ENCODE assay signal across 8 cellular contexts in the genomic region with DNA sequence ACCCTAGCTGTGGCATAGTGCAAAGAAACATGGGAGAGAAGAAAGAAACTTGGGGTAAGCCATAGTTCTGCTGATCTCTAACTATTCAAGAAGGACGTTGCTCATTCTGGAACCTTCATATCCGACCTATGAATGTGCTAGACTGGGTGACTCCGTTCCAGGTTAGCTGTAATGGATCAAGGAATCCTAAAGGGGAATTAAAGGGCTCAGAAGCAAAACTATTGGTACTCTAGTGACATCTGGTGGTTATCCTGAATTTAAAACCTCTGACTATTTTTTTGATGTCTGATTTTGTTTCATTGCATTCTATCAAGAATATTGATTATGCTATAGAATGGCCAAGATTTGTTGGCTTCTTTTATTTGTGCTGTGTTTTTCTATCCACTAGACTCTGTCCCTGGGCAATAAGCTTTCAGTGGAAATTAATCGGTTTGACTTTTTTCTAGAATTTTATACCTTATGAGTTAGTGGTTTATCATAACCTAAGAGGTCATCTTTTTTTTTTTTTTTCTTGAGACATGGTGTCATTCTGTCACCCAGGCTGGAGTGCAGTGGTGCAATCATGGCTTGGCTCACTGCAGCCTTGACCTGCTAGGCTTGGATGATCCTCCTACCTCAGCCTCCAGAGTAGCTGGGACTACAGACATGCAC. TPM values are rescaled to one million over a fixed set of nuclear protein-coding genes. Genes with fewer than 3 reads are reported as not detected.
DNase-seq lines count a peak whose midpoint lies in the region; ATAC-seq and TF ChIP-seq lines count a peak whose summit lies in the region.

No MANE protein-coding gene starts in this region.

- TF ChIP-seq CTCF in dorsolateral prefrontal cortex (IDR thresholded peaks at IDR 0.05 in 54 of 56, conservative IDR thresholded peaks at IDR 0.05 in 2 of 56; ENCODE audit: low read depth in 1 of 56, partially characterized antibody in 56 of 56) = peak; percentile 55 to 89 (median 74)

- no peaks in the 10 kb centered on the region for H3K9me3 ChIP-seq in muscle layer of duodenum (ENCODE audit: control insufficient read depth in 1 of 2, low read length in 2 of 2)

- DNase-seq in Ammon's horn (ENCODE audit: low spot score) (peak; percentile 44), H7 (peak; percentile 51), NCI-H82 (lab: John Stamatoyannopoulos, UW) (peak; percentile 82), dorsolateral prefrontal cortex (no peak)

- H3K4me1 ChIP-seq in muscle layer of duodenum (ENCODE audit: control insufficient read depth in 1 of 2, insufficient read depth in 2 of 2, low read length in 2 of 2) = peaks cover 7 to 12% of the 10 kb centered on the region in 2 donors

- H3K27me3 ChIP-seq in H7 (ENCODE audit: control insufficient read depth, insufficient read depth, low read length) = no peaks in the 10 kb centered on the region
- no peaks in the 10 kb centered on the region for H3K27me3 ChIP-seq in dorsolateral prefrontal cortex
- H3K27me3 ChIP-seq in muscle layer of duodenum (ENCODE audit: low read depth, low read length) = no peaks in the 10 kb centered on the region

- ATAC-seq in HG02870 (IDR thresholded peaks at IDR 0.05; ENCODE audit: unreplicated experiment) (no peak), HG03442 (IDR thresholded peaks at IDR 0.05; ENCODE audit: unreplicated experiment) (no peak), GM19351 (IDR thresholded peaks at IDR 0.05; ENCODE audit: unreplicated experiment) (no peak)

- H3K27ac ChIP-seq in dorsolateral prefrontal cortex = peak overlapping the region in 3 of 59 donors; percentile 1 to 29 (median 6)
- H3K27ac ChIP-seq in muscle layer of duodenum (ENCODE audit: low read length) = peak overlapping the region; percentile 49

- no peaks in the 10 kb centered on the region for H3K36me3 ChIP-seq in H7 (replicated peaks; ENCODE audit: control insufficient read depth, insufficient read depth, low read length)
- peaks cover 41 to 45% of the 10 kb centered on the region in 2 donors for H3K36me3 ChIP-seq in muscle layer of duodenum (ENCODE audit: control insufficient read depth in 1 of 2, insufficient read depth in 2 of 2, low read length in 2 of 2)

- intact Hi-C loops in dorsolateral prefrontal cortex (cut with DNase I) = loop anchor here (1.0 to 2.0 kb wide), 2 partner anchors 244 to 246 kb away; no protein-coding TSS in a partner anchor

- H3K4me3 ChIP-seq in H7 (ENCODE audit: insufficient read depth, low read depth, low read length) (no peak overlapping the region), dorsolateral prefrontal cortex (no peak overlapping the region), muscle layer of duodenum (ENCODE audit: low read depth in 1 of 2, low read length in 2 of 2) (no peak overlapping the region)

RNA-seq across cellular contexts. Expression of a gene that starts 19.5 kb away (rescaled TPM):
- 19.7 and 20.3 TPM in 2 replicates for total RNA-seq in H7 (2014; rRNA removed; shearing (Covaris generic))
- 10 to 100 TPM in 69 of 120 experiments, 1 to 10 TPM in 51; 4.9 to 17.1 (median 10.4) TPM for total RNA-seq in dorsolateral prefrontal cortex

RNA-seq across cellular contexts. Expression of a gene that starts 47.7 kb away (rescaled TPM):
- total RNA-seq in H7 (2014; rRNA removed; shearing (Covaris generic)) = 0.31 and 1.3 TPM in 2 replicates
- 1 to 10 TPM in 117 of 120 experiments, under 1 TPM in 3; 0.45 to 9.6 (median 3.5) TPM for total RNA-seq in dorsolateral prefrontal cortex

Comparison
In these comparisons a context has a peak if more than half of its experiments do, and no peak if none do; other contexts are left out.
1. DNase-seq: peak in Ammon's horn (single experiment), H7 (single experiment) and NCI-H82 (single experiment); none in dorsolateral prefrontal cortex (0 of 10).